ENCODE assay signal across 8 cellular contexts in genomic region chr18:42298744-42299685, GRCh38.
DNase-seq lines count a peak whose midpoint lies in the region; ATAC-seq and TF ChIP-seq lines count a peak whose summit lies in the region.

No MANE protein-coding gene starts in this region.

- TF ChIP-seq CTCF in LNCAP (IDR thresholded peaks at IDR 0.05) = peak; percentile 90
- TF ChIP-seq CTCF in gastroesophageal sphincter (IDR thresholded peaks at IDR 0.05) = peak; percentile 75 to 95 (median 87)
- TF ChIP-seq CTCF in ovary (IDR thresholded peaks at IDR 0.05) = peak; percentile 64 to 82 (median 68)
- peak; percentile 94 for TF ChIP-seq CTCF in upper lobe of right lung (IDR thresholded peaks at IDR 0.05)

- H3K4me1 ChIP-seq in gastroesophageal sphincter (peaks cover 0 to 11% (median 3%) of the 10 kb centered on the region in 3 donors), ovary (ENCODE audit: insufficient read depth) (peaks cover 2% of the 10 kb centered on the region), upper lobe of right lung (no peaks in the 10 kb centered on the region)

- H3K36me3 ChIP-seq in gastroesophageal sphincter = no peaks in the 10 kb centered on the region
- no peaks in the 10 kb centered on the region for H3K36me3 ChIP-seq in ovary
- H3K36me3 ChIP-seq in upper lobe of right lung = no peaks in the 10 kb centered on the region

- TF ChIP-seq EP300 in gastroesophageal sphincter (IDR thresholded peaks at IDR 0.05) (no peak), ovary (IDR thresholded peaks at IDR 0.05) (no peak)

- H3K9me3 ChIP-seq in gastroesophageal sphincter = no peaks in the 10 kb centered on the region
- no peaks in the 10 kb centered on the region for H3K9me3 ChIP-seq in ovary
- H3K9me3 ChIP-seq in upper lobe of right lung = no peaks in the 10 kb centered on the region

- intact Hi-C loops in ovary (cut with DNase I) (loop anchor here in 1 of 4 donors (10.0 kb wide), 1 partner anchor 1106 kb away; no protein-coding TSS in a partner anchor), upper lobe of right lung (cut with DNase I) (no loop called here)

- TF ChIP-seq POLR2A in gastroesophageal sphincter (IDR thresholded peaks at IDR 0.05) (no peak), ovary (IDR thresholded peaks at IDR 0.05) (no peak)

- WGBS in gastroesophageal sphincter (ENCODE audit: low coverage in 1 of 2), 2 donors = 14 to 22% methylated on average over 8 to 9 of the region's 15 CpGs
- WGBS in ovary, 3 donors = 7 to 14% (median 12%) methylated on average over 15 of the region's 15 CpGs

- H3K4me3 ChIP-seq in gastroesophageal sphincter (peak overlapping the region; percentile 37 to 44), ovary (peak overlapping the region; percentile 13), upper lobe of right lung (peak overlapping the region; percentile 18)

- DNase-seq in GDM1 (lab: John Stamatoyannopoulos, UW) (peak; percentile 12), GOT3 (lab: John Stamatoyannopoulos, UW) (peak; percentile 1), RPMI7951 (ENCODE audit: low read depth) (peak; percentile 70), ovary (peak; percentile 49 to 82 (median 73)), upper lobe of right lung (peak; percentile 71)
- peak; percentile 2 for DNase-seq in activated gamma-delta T cell treated with anti-CD3 and anti-CD28 coated beads, Interleukin-2, amount 50 U/mL, for 16 hours (ENCODE audit: low read depth)

- H3K27ac ChIP-seq in gastroesophageal sphincter (peak overlapping the region; percentile 13 to 62 (median 42)), ovary (peak overlapping the region in 1 of 2 donors; percentile 69), upper lobe of right lung (no peak overlapping the region)

- peak; percentile 76 for ATAC-seq in gastroesophageal sphincter
- ATAC-seq in upper lobe of right lung = peak; percentile 91

- H3K27me3 ChIP-seq in gastroesophageal sphincter (no peaks in the 10 kb centered on the region), ovary (no peaks in the 10 kb centered on the region), upper lobe of right lung (no peaks in the 10 kb centered on the region)

Comparison
In these comparisons a context has a peak if more than half of its experiments do, and no peak if none do; other contexts are left out.
1. DNase-seq: peak in every context shown above with its lines; median percentile 73 in ovary; 71 in upper lobe of right lung; 70 in RPMI7951; 12 in GDM1; 2 in activated gamma-delta T cell treated with anti-CD3 and anti-CD28 coated beads, Interleukin-2, amount 50 U/mL, for 16 hours; 1 in GOT3.